ENCODE assay signal across 2 cellular contexts in genomic region chr17:60356947-60357346, GRCh38.
A peak's percentile ranks its signal among the peaks of the same experiment; 100 is the strongest.
TF ChIP-seq lines count a peak whose summit lies in the region.

No MANE protein-coding gene starts in this region.

TF ChIP-seq in HEK293, 187 proteins besides CTCF, POLR2A, EP300 and RAD21 (continued from another document and continues in another):
- TF ChIP-seq, protein P1, sequence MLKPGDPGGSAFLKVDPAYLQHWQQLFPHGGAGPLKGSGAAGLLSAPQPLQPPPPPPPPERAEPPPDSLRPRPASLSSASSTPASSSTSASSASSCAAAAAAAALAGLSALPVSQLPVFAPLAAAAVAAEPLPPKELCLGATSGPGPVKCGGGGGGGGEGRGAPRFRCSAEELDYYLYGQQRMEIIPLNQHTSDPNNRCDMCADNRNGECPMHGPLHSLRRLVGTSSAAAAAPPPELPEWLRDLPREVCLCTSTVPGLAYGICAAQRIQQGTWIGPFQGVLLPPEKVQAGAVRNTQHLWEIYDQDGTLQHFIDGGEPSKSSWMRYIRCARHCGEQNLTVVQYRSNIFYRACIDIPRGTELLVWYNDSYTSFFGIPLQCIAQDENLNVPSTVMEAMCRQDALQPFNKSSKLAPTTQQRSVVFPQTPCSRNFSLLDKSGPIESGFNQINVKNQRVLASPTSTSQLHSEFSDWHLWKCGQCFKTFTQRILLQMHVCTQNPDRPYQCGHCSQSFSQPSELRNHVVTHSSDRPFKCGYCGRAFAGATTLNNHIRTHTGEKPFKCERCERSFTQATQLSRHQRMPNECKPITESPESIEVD (tag by site-specific recombination; IDR thresholded peaks at IDR 0.05): peak; percentile 61
- TF ChIP-seq ZNF366 (tag by site-specific recombination; conservative IDR thresholded peaks at IDR 0.05) (0 out of 2 replicates have a peak, but pooled peaks have one; percentile 4), ZBTB6 (tag by site-specific recombination; IDR thresholded peaks at IDR 0.05) (no peak), SCRT1 (tag by site-specific recombination; IDR thresholded peaks at IDR 0.05; ENCODE audit: borderline replicate concordance) (no peak), ZNF777 (tag by site-specific recombination; IDR thresholded peaks at IDR 0.05; ENCODE audit: borderline replicate concordance) (no peak), ZFP3 (tag by site-specific recombination; IDR thresholded peaks at IDR 0.05; ENCODE audit: low read depth) (no peak), ZBTB49 (tag by site-specific recombination; IDR thresholded peaks at IDR 0.05; ENCODE audit: low read depth) (no peak), ZFP37 (tag by site-specific recombination; IDR thresholded peaks at IDR 0.05) (no peak), ZNF404 (tag by site-specific recombination; IDR thresholded peaks at IDR 0.05) (no peak), ZNF843 (tag by site-specific recombination; IDR thresholded peaks at IDR 0.05) (no peak), ZNF792 (tag by site-specific recombination; IDR thresholded peaks at IDR 0.05) (no peak), ZNF529 (tag by site-specific recombination; IDR thresholded peaks at IDR 0.05; ENCODE audit: insufficient replicate concordance) (no peak), ZNF132 (tag by site-specific recombination; IDR thresholded peaks at IDR 0.05; ENCODE audit: borderline replicate concordance) (no peak), ZNF571 (tag by site-specific recombination; IDR thresholded peaks at IDR 0.05) (no peak)
- TF ChIP-seq, protein P2, sequence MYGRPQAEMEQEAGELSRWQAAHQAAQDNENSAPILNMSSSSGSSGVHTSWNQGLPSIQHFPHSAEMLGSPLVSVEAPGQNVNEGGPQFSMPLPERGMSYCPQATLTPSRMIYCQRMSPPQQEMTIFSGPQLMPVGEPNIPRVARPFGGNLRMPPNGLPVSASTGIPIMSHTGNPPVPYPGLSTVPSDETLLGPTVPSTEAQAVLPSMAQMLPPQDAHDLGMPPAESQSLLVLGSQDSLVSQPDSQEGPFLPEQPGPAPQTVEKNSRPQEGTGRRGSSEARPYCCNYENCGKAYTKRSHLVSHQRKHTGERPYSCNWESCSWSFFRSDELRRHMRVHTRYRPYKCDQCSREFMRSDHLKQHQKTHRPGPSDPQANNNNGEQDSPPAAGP (tag by site-specific recombination; IDR thresholded peaks at IDR 0.05): no peak
- TF ChIP-seq, protein P3, sequence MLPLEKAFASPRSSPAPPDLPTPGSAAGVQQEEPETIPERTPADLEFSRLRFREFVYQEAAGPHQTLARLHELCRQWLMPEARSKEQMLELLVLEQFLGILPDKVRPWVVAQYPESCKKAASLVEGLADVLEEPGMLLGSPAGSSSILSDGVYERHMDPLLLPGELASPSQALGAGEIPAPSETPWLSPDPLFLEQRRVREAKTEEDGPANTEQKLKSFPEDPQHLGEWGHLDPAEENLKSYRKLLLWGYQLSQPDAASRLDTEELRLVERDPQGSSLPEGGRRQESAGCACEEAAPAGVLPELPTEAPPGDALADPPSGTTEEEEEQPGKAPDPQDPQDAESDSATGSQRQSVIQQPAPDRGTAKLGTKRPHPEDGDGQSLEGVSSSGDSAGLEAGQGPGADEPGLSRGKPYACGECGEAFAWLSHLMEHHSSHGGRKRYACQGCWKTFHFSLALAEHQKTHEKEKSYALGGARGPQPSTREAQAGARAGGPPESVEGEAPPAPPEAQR (tag by site-specific recombination; IDR thresholded peaks at IDR 0.05): no peak
- TF ChIP-seq, protein P4, sequence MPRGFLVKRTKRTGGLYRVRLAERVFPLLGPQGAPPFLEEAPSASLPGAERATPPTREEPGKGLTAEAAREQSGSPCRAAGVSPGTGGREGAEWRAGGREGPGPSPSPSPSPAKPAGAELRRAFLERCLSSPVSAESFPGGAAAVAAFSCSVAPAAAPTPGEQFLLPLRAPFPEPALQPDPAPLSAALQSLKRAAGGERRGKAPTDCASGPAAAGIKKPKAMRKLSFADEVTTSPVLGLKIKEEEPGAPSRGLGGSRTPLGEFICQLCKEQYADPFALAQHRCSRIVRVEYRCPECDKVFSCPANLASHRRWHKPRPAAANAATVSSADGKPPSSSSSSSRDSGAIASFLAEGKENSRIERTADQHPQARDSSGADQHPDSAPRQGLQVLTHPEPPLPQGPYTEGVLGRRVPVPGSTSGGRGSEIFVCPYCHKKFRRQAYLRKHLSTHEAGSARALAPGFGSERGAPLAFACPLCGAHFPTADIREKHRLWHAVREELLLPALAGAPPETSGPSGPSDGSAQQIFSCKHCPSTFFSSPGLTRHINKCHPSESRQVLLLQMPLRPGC (tag by site-specific recombination; IDR thresholded peaks at IDR 0.05): no peak

TF ChIP-seq in K562, 482 proteins besides CTCF, POLR2A, EP300 and RAD21 (continued from another document):
- TF ChIP-seq PBX2 (CRISPR knock-in tag; IDR thresholded peaks at IDR 0.05; ENCODE audit: low read depth): no peak
- 0 out of 2 replicates have a peak, but pooled peaks have one; percentile 8 for TF ChIP-seq PBX2 (tag; conservative IDR thresholded peaks at IDR 0.05; ENCODE audit: low read depth)
- peak; percentile 94 for TF ChIP-seq ATF3 (IDR thresholded peaks at IDR 0.05)
- TF ChIP-seq ATF3 (CRISPR knock-in tag; conservative IDR thresholded peaks at IDR 0.05): no peak
- peak; percentile 85 for TF ChIP-seq SOX6 (IDR thresholded peaks at IDR 0.05)
- TF ChIP-seq ATF7 (IDR thresholded peaks at IDR 0.05): peak; percentile 40; the same call in 1 of the 2 replicates
- no peak for TF ChIP-seq HLTF (IDR thresholded peaks at IDR 0.05)
- TF ChIP-seq, protein P5, sequence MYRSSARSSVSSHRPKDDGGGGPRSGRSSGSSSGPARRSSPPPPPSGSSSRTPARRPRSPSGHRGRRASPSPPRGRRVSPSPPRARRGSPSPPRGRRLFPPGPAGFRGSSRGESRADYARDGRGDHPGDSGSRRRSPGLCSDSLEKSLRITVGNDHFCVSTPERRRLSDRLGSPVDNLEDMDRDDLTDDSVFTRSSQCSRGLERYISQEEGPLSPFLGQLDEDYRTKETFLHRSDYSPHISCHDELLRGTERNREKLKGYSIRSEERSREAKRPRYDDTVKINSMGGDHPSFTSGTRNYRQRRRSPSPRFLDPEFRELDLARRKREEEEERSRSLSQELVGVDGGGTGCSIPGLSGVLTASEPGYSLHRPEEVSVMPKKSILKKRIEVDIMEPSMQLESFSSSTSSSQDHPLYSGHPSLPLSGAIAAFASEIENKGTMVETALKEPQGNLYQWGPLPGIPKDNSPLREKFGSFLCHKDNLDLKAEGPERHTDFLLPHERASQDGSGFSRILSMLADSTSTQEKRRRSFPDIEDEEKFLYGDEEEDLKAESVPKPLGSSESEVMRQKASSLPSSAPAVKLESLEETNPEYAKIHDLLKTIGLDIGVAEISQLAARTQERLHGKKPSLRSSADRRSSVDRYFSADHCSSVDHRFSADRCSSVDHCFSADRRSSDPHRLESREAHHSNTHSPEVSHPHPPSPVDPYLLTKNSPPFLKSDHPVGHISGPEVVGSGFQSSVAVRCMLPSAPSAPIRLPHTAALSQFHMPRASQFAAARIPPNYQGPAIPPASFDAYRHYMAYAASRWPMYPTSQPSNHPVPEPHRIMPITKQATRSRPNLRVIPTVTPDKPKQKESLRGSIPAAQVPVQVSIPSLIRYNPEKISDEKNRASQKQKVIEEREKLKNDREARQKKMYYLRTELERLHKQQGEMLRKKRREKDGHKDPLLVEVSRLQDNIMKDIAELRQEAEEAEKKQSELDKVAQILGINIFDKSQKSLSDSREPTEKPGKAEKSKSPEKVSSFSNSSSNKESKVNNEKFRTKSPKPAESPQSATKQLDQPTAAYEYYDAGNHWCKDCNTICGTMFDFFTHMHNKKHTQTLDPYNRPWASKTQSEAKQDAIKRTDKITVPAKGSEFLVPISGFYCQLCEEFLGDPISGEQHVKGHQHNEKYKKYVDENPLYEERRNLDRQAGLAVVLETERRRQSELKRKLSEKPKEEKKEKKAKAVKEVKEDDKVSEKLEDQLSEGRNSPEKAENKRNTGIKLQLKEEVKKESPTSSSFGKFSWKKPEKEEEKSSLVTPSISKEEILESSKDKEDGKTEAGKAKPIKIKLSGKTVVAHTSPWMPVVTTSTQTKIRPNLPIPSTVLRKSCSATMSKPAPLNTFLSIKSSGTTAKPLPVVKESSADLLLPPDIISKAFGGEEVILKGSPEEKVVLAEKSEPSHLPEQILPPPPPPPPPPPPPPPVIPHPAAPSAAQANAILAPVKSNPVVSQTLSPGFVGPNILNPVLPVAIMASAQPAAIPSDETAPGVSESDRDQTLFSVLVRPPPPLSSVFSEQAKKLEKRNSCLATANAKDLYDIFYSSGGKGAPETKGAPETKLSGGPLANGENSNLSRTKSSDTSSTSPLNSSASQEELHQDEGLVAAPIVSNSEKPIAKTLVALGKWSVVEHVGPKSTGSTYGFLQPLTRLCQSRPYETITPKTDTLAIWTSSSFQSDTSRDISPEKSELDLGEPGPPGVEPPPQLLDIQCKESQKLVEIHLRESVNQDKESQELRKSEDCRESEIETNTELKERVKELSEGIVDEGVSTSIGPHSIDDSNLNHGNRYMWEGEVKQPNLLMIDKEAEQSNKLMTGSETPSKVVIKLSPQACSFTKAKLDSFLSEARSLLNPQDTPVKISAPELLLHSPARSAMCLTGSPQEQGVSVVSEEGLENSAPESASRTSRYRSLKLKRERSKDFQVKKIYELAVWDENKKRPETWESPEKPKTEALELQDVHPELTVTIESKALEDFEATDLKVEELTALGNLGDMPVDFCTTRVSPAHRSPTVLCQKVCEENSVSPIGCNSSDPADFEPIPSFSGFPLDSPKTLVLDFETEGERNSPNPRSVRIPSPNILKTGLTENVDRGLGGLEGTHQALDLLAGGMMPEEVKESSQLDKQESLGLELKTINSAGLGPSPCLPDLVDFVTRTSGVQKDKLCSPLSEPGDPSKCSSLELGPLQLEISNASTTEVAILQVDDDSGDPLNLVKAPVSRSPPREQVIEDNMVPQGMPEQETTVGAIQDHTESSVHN (IDR thresholded peaks at IDR 0.05; ENCODE audit: borderline replicate concordance in 1 of 2, low read depth in 1 of 2): 0 out of 4 replicates have a peak, but pooled peaks of 1 of the 2 experiments have one; percentile 37
- TF ChIP-seq HMG20B (CRISPR knock-in tag; IDR thresholded peaks at IDR 0.05): no peak
- peak; percentile 41; the same call in 1 of the 2 replicates for TF ChIP-seq ARID1B (IDR thresholded peaks at IDR 0.05)
- TF ChIP-seq, protein P6, sequence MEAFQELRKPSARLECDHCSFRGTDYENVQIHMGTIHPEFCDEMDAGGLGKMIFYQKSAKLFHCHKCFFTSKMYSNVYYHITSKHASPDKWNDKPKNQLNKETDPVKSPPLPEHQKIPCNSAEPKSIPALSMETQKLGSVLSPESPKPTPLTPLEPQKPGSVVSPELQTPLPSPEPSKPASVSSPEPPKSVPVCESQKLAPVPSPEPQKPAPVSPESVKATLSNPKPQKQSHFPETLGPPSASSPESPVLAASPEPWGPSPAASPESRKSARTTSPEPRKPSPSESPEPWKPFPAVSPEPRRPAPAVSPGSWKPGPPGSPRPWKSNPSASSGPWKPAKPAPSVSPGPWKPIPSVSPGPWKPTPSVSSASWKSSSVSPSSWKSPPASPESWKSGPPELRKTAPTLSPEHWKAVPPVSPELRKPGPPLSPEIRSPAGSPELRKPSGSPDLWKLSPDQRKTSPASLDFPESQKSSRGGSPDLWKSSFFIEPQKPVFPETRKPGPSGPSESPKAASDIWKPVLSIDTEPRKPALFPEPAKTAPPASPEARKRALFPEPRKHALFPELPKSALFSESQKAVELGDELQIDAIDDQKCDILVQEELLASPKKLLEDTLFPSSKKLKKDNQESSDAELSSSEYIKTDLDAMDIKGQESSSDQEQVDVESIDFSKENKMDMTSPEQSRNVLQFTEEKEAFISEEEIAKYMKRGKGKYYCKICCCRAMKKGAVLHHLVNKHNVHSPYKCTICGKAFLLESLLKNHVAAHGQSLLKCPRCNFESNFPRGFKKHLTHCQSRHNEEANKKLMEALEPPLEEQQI (IDR thresholded peaks at IDR 0.05): no peak
- TF ChIP-seq ETV6 (IDR thresholded peaks at IDR 0.05; ENCODE audit: borderline replicate concordance in 1 of 2, low read depth in 2 of 2, low read length in 1 of 2): no peak
- no peak for TF ChIP-seq ETV6 (CRISPR knock-in tag; IDR thresholded peaks at IDR 0.05; ENCODE audit: borderline replicate concordance)
